ENCODE assay signal across 8 cellular contexts in the genomic region with DNA sequence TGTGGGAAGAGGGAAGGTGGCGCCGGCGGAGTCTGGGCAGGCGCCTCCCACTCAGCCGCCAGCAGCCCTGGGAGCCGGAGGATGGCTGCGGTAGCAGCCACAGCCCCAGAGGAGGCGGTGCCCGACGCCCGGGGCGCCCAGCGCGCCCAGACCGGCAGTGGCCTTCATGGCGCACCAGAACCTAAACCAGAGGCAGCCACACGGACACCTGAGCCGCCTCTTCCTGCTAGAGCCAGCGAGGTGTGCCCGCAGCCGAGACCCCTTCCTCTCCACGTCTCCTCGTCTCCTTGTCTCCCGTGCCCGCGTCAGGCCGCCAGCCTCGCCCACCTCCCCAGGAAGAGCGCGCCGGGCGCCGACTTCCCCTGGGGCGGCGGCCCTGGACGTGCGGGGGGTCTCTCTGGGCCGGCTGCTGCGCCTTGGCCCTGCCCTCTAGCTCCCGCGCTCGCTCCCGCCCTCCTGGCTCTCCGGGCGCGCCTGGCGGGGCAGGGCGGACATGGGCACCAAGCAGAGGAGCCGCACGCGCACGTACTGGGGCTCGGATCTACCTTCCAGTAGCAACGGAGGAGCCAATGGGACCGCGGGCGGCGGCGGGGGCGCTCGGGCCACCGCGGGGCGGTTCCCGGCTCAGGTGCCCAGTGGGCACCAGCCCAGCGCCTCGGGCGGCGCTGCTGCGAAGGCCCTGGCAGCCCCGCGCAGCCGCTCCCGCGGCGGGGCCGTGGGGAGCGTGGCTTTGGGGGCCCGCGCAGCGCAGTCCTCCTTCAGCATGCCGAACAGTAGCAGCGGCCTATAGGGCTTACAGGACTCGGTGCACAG. TPM values are rescaled to one million over a fixed set of nuclear protein-coding genes. Genes with fewer than 3 reads are reported as not detected.
DNase-seq lines count a peak whose midpoint lies in the region; ATAC-seq and TF ChIP-seq lines count a peak whose summit lies in the region.

No MANE protein-coding gene starts in this region.

- POLR2A ChIA-PET in GM10248 (lab: Yijun Ruan, JAX): no interaction called here

- H3K9me3 ChIP-seq in ascending aorta (no peaks in the 10 kb centered on the region), psoas muscle (no peaks in the 10 kb centered on the region)

- TF ChIP-seq CTCF in GM10248 (IDR thresholded peaks at IDR 0.05; ENCODE audit: control extremely low read depth, extremely low read depth, low read depth, missing control alignments) (no peak), ascending aorta (IDR thresholded peaks at IDR 0.05) (peak in 2 of 3 experiments; percentile 6 to 21), psoas muscle (IDR thresholded peaks at IDR 0.05) (no peak)

- H3K27ac ChIP-seq in ascending aorta: peak overlapping the region; percentile 89 to 93
- peak overlapping the region; percentile 41 for H3K27ac ChIP-seq in psoas muscle

- H3K27me3 ChIP-seq in ascending aorta: no peaks in the 10 kb centered on the region
- peaks cover 0 to 21% (median 2%) of the 10 kb centered on the region in 3 donors for H3K27me3 ChIP-seq in psoas muscle (ENCODE audit: insufficient read depth in 3 of 3, low read length in 2 of 3)

- DNase-seq in 8988T: peak; percentile 52
- peak; percentile 12 for DNase-seq in GM10248 (ENCODE audit: extremely low spot score)
- DNase-seq in NCI-H2227 (lab: John Stamatoyannopoulos, UW; ENCODE audit: unreplicated experiment): peak; percentile 76
- peak in 1 of 2 donors; percentile 74 for DNase-seq in ascending aorta (ENCODE audit: low spot score in 2 of 2)
- peak in 33 of 51 donors; percentile 18 to 78 (median 56) for DNase-seq in hypothalamus (lab: John Stamatoyannopoulos, UW)
- DNase-seq in psoas muscle: peak; percentile 45 to 58
- no peak for DNase-seq in NCI-H1048 (lab: John Stamatoyannopoulos, UW)

- H3K4me3 ChIP-seq in ascending aorta: peak overlapping the region; percentile 77 to 92
- H3K4me3 ChIP-seq in psoas muscle: peak overlapping the region; percentile 79

- ATAC-seq in psoas muscle: peak; percentile 71 to 88 (median 78)
- no peak for ATAC-seq in HG02973 (IDR thresholded peaks at IDR 0.05; ENCODE audit: unreplicated experiment)

- H3K36me3 ChIP-seq in ascending aorta: no peaks in the 10 kb centered on the region
- no peaks in the 10 kb centered on the region for H3K36me3 ChIP-seq in psoas muscle (ENCODE audit: insufficient read depth in 1 of 2, low read depth in 1 of 2)

- H3K4me1 ChIP-seq in ascending aorta (peaks cover 0 to 6% of the 10 kb centered on the region in 2 donors), psoas muscle (peaks cover 7% of the 10 kb centered on the region)

- 0% methylated on average over 36 to 84 of the region's 84 CpGs for WGBS in psoas muscle, 3 donors

- intact Hi-C loops in ascending aorta (cut with DNase I) (no loop called here), psoas muscle (cut with DNase I) (no loop called here)

- CTCF ChIA-PET in GM10248 (lab: Yijun Ruan, JAX): no interaction called here

RNA-seq across cellular contexts. Expression of a gene that starts 33.0 kb away (rescaled TPM):
- total RNA-seq in ascending aorta (not detected), psoas muscle (under 1 TPM in 1 of 4 donors, not detected in 3; 0.21 TPM)
- polyA plus RNA-seq in psoas muscle: under 1 TPM in 2 of 3 donors, not detected in 1; 0.03 to 0.07 TPM

Comparison
In these comparisons a context has a peak if more than half of its experiments do, and no peak if none do; other contexts are left out.
1. CTCF ChIP-seq: peak in ascending aorta (2 of 3); none in GM10248 (single experiment) and psoas muscle (single experiment).